8 cellular contexts compared by ENCODE assay signal in genomic region chr7:142485617-142486226, GRCh38.
DNase-seq lines count a peak whose midpoint lies in the region; ATAC-seq and TF ChIP-seq lines count a peak whose summit lies in the region.

No MANE protein-coding gene starts in this region.

- DNase-seq in left ventricle myocardium inferior (no peak), right cardiac atrium (no peak), Peyer's patch (no peak), endothelial cell (ENCODE audit: low spot score) (peak; percentile 36), type B pancreatic cell (ENCODE audit: extremely low spot score, unreplicated experiment) (no peak), MG63 (no peak), adrenal gland (no peak)

- H3K27ac ChIP-seq in left ventricle myocardium inferior (replicated peaks) (no peak overlapping the region), right cardiac atrium (ENCODE audit: low read length) (no peak overlapping the region), Peyer's patch (no peak overlapping the region), adrenal gland (no peak overlapping the region)

- H3K9me3 ChIP-seq in left ventricle myocardium inferior (replicated peaks) (no peaks in the 10 kb centered on the region), right cardiac atrium (ENCODE audit: control insufficient read depth, low read length) (no peaks in the 10 kb centered on the region), Peyer's patch (no peaks in the 10 kb centered on the region), MG63 (no peaks in the 10 kb centered on the region), adrenal gland (replicated peaks in 1 of 3) (no peaks in the 10 kb centered on the region)

- H3K9me3 Mint-ChIP-seq in endothelial cell (ENCODE audit: unreplicated experiment) (no peaks in the 10 kb centered on the region), type B pancreatic cell (no peaks in the 10 kb centered on the region)

- no peak for ATAC-seq in right cardiac atrium
- ATAC-seq in HG03442 (IDR thresholded peaks at IDR 0.05; ENCODE audit: unreplicated experiment): no peak

- H3K36me3 ChIP-seq in left ventricle myocardium inferior: no peaks in the 10 kb centered on the region
- H3K36me3 ChIP-seq in Peyer's patch: no peaks in the 10 kb centered on the region
- H3K36me3 ChIP-seq in MG63: no peaks in the 10 kb centered on the region
- no peaks in the 10 kb centered on the region for H3K36me3 ChIP-seq in adrenal gland (replicated peaks in 1 of 2)

- TF ChIP-seq POLR2A in Peyer's patch (IDR thresholded peaks at IDR 0.05) (no peak), adrenal gland (IDR thresholded peaks at IDR 0.05) (no peak)

- H3K4me1 ChIP-seq in left ventricle myocardium inferior (no peaks in the 10 kb centered on the region), right cardiac atrium (ENCODE audit: control insufficient read depth, insufficient read depth, low read length) (no peaks in the 10 kb centered on the region), Peyer's patch (no peaks in the 10 kb centered on the region), adrenal gland (replicated peaks in 1 of 2) (no peaks in the 10 kb centered on the region)

- TF ChIP-seq CTCF in left ventricle myocardium inferior (IDR thresholded peaks at IDR 0.05; ENCODE audit: borderline replicate concordance) (peak; percentile 27), Peyer's patch (IDR thresholded peaks at IDR 0.05) (peak in 4 of 6 experiments; percentile 7 to 31 (median 17)), endothelial cell (IDR thresholded peaks at IDR 0.05; ENCODE audit: unreplicated experiment) (peak; percentile 41), type B pancreatic cell (conservative IDR thresholded peaks at IDR 0.05) (peak; percentile 65), adrenal gland (IDR thresholded peaks at IDR 0.05) (peak in 2 of 6 experiments; percentile 10 to 17)

- no peaks in the 10 kb centered on the region for H3K36me3 Mint-ChIP-seq in endothelial cell (ENCODE audit: low read depth, unreplicated experiment)
- no peaks in the 10 kb centered on the region for H3K36me3 Mint-ChIP-seq in type B pancreatic cell

- H3K4me3 Mint-ChIP-seq in endothelial cell (ENCODE audit: unreplicated experiment) (no peak overlapping the region), type B pancreatic cell (no peak overlapping the region)

- H3K4me1 Mint-ChIP-seq in endothelial cell (ENCODE audit: unreplicated experiment): peaks cover 24% of the 10 kb centered on the region
- H3K4me1 Mint-ChIP-seq in type B pancreatic cell (ENCODE audit: unreplicated experiment): no peaks in the 10 kb centered on the region

- WGBS in right cardiac atrium: 70% methylated on average over 7 of the region's 7 CpGs
- WGBS in adrenal gland, 4 donors: 70 to 75% (median 72%) methylated on average over 7 of the region's 7 CpGs

- H3K27me3 ChIP-seq in left ventricle myocardium inferior (ENCODE audit: low read depth) (peaks cover 14% of the 10 kb centered on the region), right cardiac atrium (ENCODE audit: control insufficient read depth, insufficient read depth) (no peaks in the 10 kb centered on the region), Peyer's patch (no peaks in the 10 kb centered on the region), MG63 (no peaks in the 10 kb centered on the region), adrenal gland (no peaks in the 10 kb centered on the region)

- intact Hi-C loops in left ventricle myocardium inferior (cut with micrococcal nuclease) (no loop called here), right cardiac atrium (cut with DNase I) (no loop called here), adrenal gland (cut with DNase I) (no loop called here)

- H3K27ac Mint-ChIP-seq in endothelial cell (ENCODE audit: unreplicated experiment): no peak overlapping the region
- H3K27ac Mint-ChIP-seq in type B pancreatic cell: no peak overlapping the region

- no peak overlapping the region for H3K4me3 ChIP-seq in left ventricle myocardium inferior
- H3K4me3 ChIP-seq in right cardiac atrium (ENCODE audit: low read length): no peak overlapping the region
- H3K4me3 ChIP-seq in Peyer's patch: no peak overlapping the region
- H3K4me3 ChIP-seq in MG63: no peak overlapping the region
- H3K4me3 ChIP-seq in adrenal gland: no peak overlapping the region

- H3K27me3 Mint-ChIP-seq in endothelial cell (ENCODE audit: unreplicated experiment) (peaks cover 4% of the 10 kb centered on the region), type B pancreatic cell (peaks cover under 1% of the 10 kb centered on the region)
